In genomic region chr7:150479023-150479716, GRCh38 we compare ENCODE assay signal across 11 cellular contexts. TPM values are rescaled to one million over a fixed set of nuclear protein-coding genes. Genes with fewer than 3 reads are reported as not detected.
DNase-seq lines count a peak whose midpoint lies in the region; ATAC-seq, FAIRE-seq and TF ChIP-seq lines count a peak whose summit lies in the region.
"Had no signal": no experiment of that assay in that cellular context is flagged by ENCODE, and none has a peak within 500 bp of the region (broad histone marks: within the 10 kb centered on the region; RNA-seq: fewer than 3 reads in every experiment).

No MANE protein-coding gene starts in this region.

- no peak for TF ChIP-seq CTCF in heart left ventricle (IDR thresholded peaks at IDR 0.05)

- TF ChIP-seq POLR2A in heart left ventricle (IDR thresholded peaks at IDR 0.05): no peak

- CTCF ChIA-PET in activated CD4-positive, alpha-beta memory T cell treated with anti-CD3 and anti-CD28 coated beads, Interleukin-2, amount 10 ng/mL, durations not matched to agents 7 days and 5 days (lab: Charles Lee): interaction anchor here (0.6 to 1.8 kb wide), 6 partner anchors 8 to 92 kb away, joined by 3 to 5 read pairs (median 3); no protein-coding TSS in a partner anchor

- H3K27me3 ChIP-seq in heart left ventricle: no peaks in the 10 kb centered on the region
- H3K27me3 ChIP-seq: BLaER1 treated with 17β-estradiol and CSF1 and Interleukin-3, amounts not matched to agents 10 nM and 100 nM had no signal

- H3K36me3 Mint-ChIP-seq in activated CD4-positive, alpha-beta memory T cell treated with anti-CD3 and anti-CD28 coated beads, Interleukin-2, amount 10 ng/mL, durations not matched to agents 7 days and 5 days (ENCODE audit: low read depth): peaks cover 64% of the 10 kb centered on the region

- no peak for FAIRE-seq in RCC 7860 (lab: Jason Lieb, UNC)

- peaks cover 2 to 85% (median 25%) of the 10 kb centered on the region in 12 donors for H3K4me1 ChIP-seq in heart left ventricle

- H3K27me3 Mint-ChIP-seq in activated CD4-positive, alpha-beta memory T cell treated with anti-CD3 and anti-CD28 coated beads, Interleukin-2, amount 10 ng/mL, durations not matched to agents 7 days and 5 days: no peaks in the 10 kb centered on the region

- no peaks in the 10 kb centered on the region for H3K9me3 ChIP-seq in heart left ventricle

- intact Hi-C loops in heart left ventricle (cut with DNase I): loop anchor here in 2 of 10 donors (5.0 to 10.0 kb wide), 3 partner anchors 38 to 246 kb away; no protein-coding TSS in a partner anchor
- intact Hi-C loops in cardiac septum (cut with DNase I): no loop called here
- intact Hi-C loops in left cardiac atrium (cut with DNase I): no loop called here

- ATAC-seq in heart left ventricle (peak in 3 of 4 donors; percentile 54 to 65 (median 59)), left cardiac atrium (peak; percentile 44 to 67), HG03354 (IDR thresholded peaks at IDR 0.05; ENCODE audit: poor library complexity, severe bottlenecking, unreplicated experiment) (no peak)

- H3K4me3 Mint-ChIP-seq in activated CD4-positive, alpha-beta memory T cell treated with anti-CD3 and anti-CD28 coated beads, Interleukin-2, amount 10 ng/mL, durations not matched to agents 7 days and 5 days: peak overlapping the region; percentile 0

- H3K36me3 ChIP-seq in heart left ventricle: peaks cover 0 to 50% (median 30%) of the 10 kb centered on the region in 9 donors

- peak overlapping the region; percentile 9 to 96 (median 57) for H3K27ac ChIP-seq in heart left ventricle
- peak overlapping the region; percentile 22 for H3K27ac ChIP-seq in temporal lobe (ENCODE audit: low read depth, low read length)

- H3K9me3 Mint-ChIP-seq in activated CD4-positive, alpha-beta memory T cell treated with anti-CD3 and anti-CD28 coated beads, Interleukin-2, amount 10 ng/mL, durations not matched to agents 7 days and 5 days: peaks cover 8% of the 10 kb centered on the region

- DNase-seq in heart left ventricle (no peak), cardiac septum (ENCODE audit: low spot score) (no peak), left cardiac atrium (no peak), RCC 7860 (ENCODE audit: low spot score) (no peak), NCI-H2196 (lab: John Stamatoyannopoulos, UW; ENCODE audit: unreplicated experiment) (no peak)
- no peak for DNase-seq in activated CD4-positive, alpha-beta memory T cell treated with anti-CD3 and anti-CD28 coated beads, Interleukin-2, amount 10 ng/mL, durations not matched to agents 7 days and 5 days
- DNase-seq: erythroblast, NCI-H1105 had no signal

- no peak overlapping the region for H3K4me3 ChIP-seq in heart left ventricle
- H3K4me3 ChIP-seq: BLaER1 treated with 17β-estradiol and CSF1 and Interleukin-3, amounts not matched to agents 10 nM and 100 nM had no signal

- POLR2A ChIA-PET in activated CD4-positive, alpha-beta memory T cell treated with anti-CD3 and anti-CD28 coated beads, Interleukin-2, amount 10 ng/mL, durations not matched to agents 7 days and 5 days (lab: Charles Lee): interaction anchor here (1.2 to 13.0 kb wide), 10 partner anchors 12 to 277 kb away, joined by 3 to 192 read pairs (median 4); partner anchors contain the start of genes GIMAP4, GIMAP7 and GIMAP8

- 58 to 66% (median 60%) methylated on average over 3 of the region's 3 CpGs for WGBS in heart left ventricle, 4 donors

- H3K4me1 Mint-ChIP-seq in activated CD4-positive, alpha-beta memory T cell treated with anti-CD3 and anti-CD28 coated beads, Interleukin-2, amount 10 ng/mL, durations not matched to agents 7 days and 5 days: peaks cover 91% of the 10 kb centered on the region

- peak overlapping the region; percentile 99 for H3K27ac Mint-ChIP-seq in activated CD4-positive, alpha-beta memory T cell treated with anti-CD3 and anti-CD28 coated beads, Interleukin-2, amount 10 ng/mL, durations not matched to agents 7 days and 5 days

RNA-seq across cellular contexts. Expression of gene GIMAP8, which starts 28.7 kb away (rescaled TPM):
- total RNA-seq in heart left ventricle (10 to 100 TPM; 11.3 to 36.0 (median 14.9) TPM), cardiac septum (16.3 TPM), left cardiac atrium (10 to 100 TPM; 16.6 to 19.7 TPM), temporal lobe (0.74 TPM)
- 10 to 100 TPM; 11.7 to 20.3 TPM for polyA plus RNA-seq in heart left ventricle
- 10 to 100 TPM; 25.1 to 26.4 TPM for total RNA-seq in activated CD4-positive, alpha-beta memory T cell treated with anti-CD3 and anti-CD28 coated beads, Interleukin-2, amount 10 ng/mL, durations not matched to agents 7 days and 5 days

RNA-seq across cellular contexts. Expression of gene GIMAP7, which starts 35.5 kb away (rescaled TPM):
- total RNA-seq in heart left ventricle (10 to 100 TPM; 14.4 to 46.8 (median 18.9) TPM), cardiac septum (13.0 TPM), left cardiac atrium (10 to 100 TPM; 25.0 to 26.0 TPM), temporal lobe (1.5 TPM)
- polyA plus RNA-seq in heart left ventricle: 10 to 100 TPM; 34.6 to 48.0 TPM
- total RNA-seq in activated CD4-positive, alpha-beta memory T cell treated with anti-CD3 and anti-CD28 coated beads, Interleukin-2, amount 10 ng/mL, durations not matched to agents 7 days and 5 days: 100 to 1,000 TPM; 169 to 171 TPM
